Comparison of ENCODE assay signal across 10 cellular contexts in genomic region chrX:48919947-48920712, GRCh38. TPM values are rescaled to one million over a fixed set of nuclear protein-coding genes. Genes with fewer than 3 reads are reported as not detected.
A peak's percentile ranks its signal among the peaks of the same experiment; 100 is the strongest.
DNase-seq lines count a peak whose midpoint lies in the region; ATAC-seq, FAIRE-seq and TF ChIP-seq lines count a peak whose summit lies in the region.
"Had no signal": no experiment of that assay in that cellular context is flagged by ENCODE, and none has a peak within 500 bp of the region (broad histone marks: within the 10 kb centered on the region; RNA-seq: fewer than 3 reads in every experiment).

No MANE protein-coding gene starts in this region.

- peak; percentile 74 for FAIRE-seq in K562 (lab: Jason Lieb, UNC)
- FAIRE-seq: islet of Langerhans had no signal

- peak overlapping the region; percentile 97 for H3K4me2 ChIP-seq in K562 (ENCODE audit: insufficient read depth, low read length)

- H3K4me3 ChIP-seq in CD4-positive, CD25-positive, alpha-beta regulatory T cell (ENCODE audit: low read depth, low read length): peak overlapping the region; percentile 92
- H3K4me3 ChIP-seq in K562: peak overlapping the region; percentile 89

- TF ChIP-seq CTCF in K562 (IDR thresholded peaks at IDR 0.05 in 2 of 3, conservative IDR thresholded peaks at IDR 0.05 in 1 of 3; ENCODE audit: insufficient read depth in 2 of 3, low read depth in 1 of 3, low read length in 3 of 3) (no peak), nephron (IDR thresholded peaks at IDR 0.05; ENCODE audit: unreplicated experiment in 3 of 3) (no peak), foreskin keratinocyte (conservative IDR thresholded peaks at IDR 0.05) (no peak)

- peak overlapping the region; percentile 94 to 97 (median 96) for H3K4me3 Mint-ChIP-seq in CD4-positive, CD25-positive, alpha-beta regulatory T cell
- H3K4me3 Mint-ChIP-seq in IgD-negative memory B cell: peak overlapping the region; percentile 93 to 100 (median 94)
- H3K4me3 Mint-ChIP-seq in nephron: peak overlapping the region; percentile 81 to 86 (median 81)

- TF ChIP-seq POLR2A in K562 (conservative IDR thresholded peaks at IDR 0.05): no peak

- TF ChIP-seq EP300 in K562 (IDR thresholded peaks at IDR 0.05; ENCODE audit: low read length): no peak; the same call in 1 of the 2 replicates

- no peak for TF ChIP-seq RAD21 in K562 (CRISPR knock-in tag; conservative IDR thresholded peaks at IDR 0.05 in 1 of 2, IDR thresholded peaks at IDR 0.05 in 1 of 2)

- no peaks in the 10 kb centered on the region for H3K9me1 ChIP-seq in K562 (ENCODE audit: control insufficient read depth, insufficient read depth, low read length)

- POLR2A ChIA-PET in K562 (lab: Yijun Ruan, JAX): interaction anchor here (1.0 kb wide), 1 partner anchor 17 kb away, joined by 4 read pairs; no protein-coding TSS in a partner anchor

- H2AFZ ChIP-seq in K562 (ENCODE audit: low read depth, low read length): no peak overlapping the region

- H3K9ac ChIP-seq in K562 (ENCODE audit: insufficient read depth in 1 of 2, low read depth in 2 of 2, low read length in 2 of 2): peak overlapping the region in 1 of 2 experiments; percentile 59; a peak in 3 of 4 replicates

- intact Hi-C loops in K562 (cut with micrococcal nuclease): loop anchor here (1.0 to 10.0 kb wide), 3 partner anchors 17 to 285 kb away; partner anchors contain the start of gene TFE3

- WGBS in K562 (ENCODE audit: insufficient coverage, low coverage, missing lambda C conversion rate): 1% methylated on average over 6 of the region's 8 CpGs

- peaks cover 21% of the 10 kb centered on the region for H4K20me1 ChIP-seq in K562 (replicated peaks; ENCODE audit: control insufficient read depth, insufficient read depth, low read length)

- H3K36me3 Mint-ChIP-seq in CD4-positive, CD25-positive, alpha-beta regulatory T cell: peaks cover 26% of the 10 kb centered on the region
- H3K36me3 Mint-ChIP-seq in IgD-negative memory B cell (peaks cover 12% of the 10 kb centered on the region), nephron (ENCODE audit: low read depth) (peaks cover 14% of the 10 kb centered on the region)

- H3K36me3 ChIP-seq in CD4-positive, CD25-positive, alpha-beta regulatory T cell (ENCODE audit: control insufficient read depth, insufficient read depth, low read length): peaks cover 32% of the 10 kb centered on the region
- peaks cover 56% of the 10 kb centered on the region for H3K36me3 ChIP-seq in K562 (ENCODE audit: control insufficient read depth, insufficient read depth, low read length)

- H3K27ac ChIP-seq in CD4-positive, CD25-positive, alpha-beta regulatory T cell (ENCODE audit: insufficient read depth, low read length, poor library complexity, severe bottlenecking): peak overlapping the region; percentile 96
- H3K27ac ChIP-seq in K562 (ENCODE audit: extremely low read depth, low read depth, low read length) (peak overlapping the region; percentile 77), foreskin keratinocyte (no peak overlapping the region)

- peak; percentile 22 to 77 (median 65) for DNase-seq in CD4-positive, CD25-positive, alpha-beta regulatory T cell
- DNase-seq in K562 (ENCODE audit: extremely low read depth in 1 of 4, low spot score in 3 of 4) (peak in 2 of 4 experiments; percentile 26 to 61), foreskin keratinocyte (no peak), islet precursor cell (no peak)
- DNase-seq: NCI-H510A had no signal

- BruUV-seq in K562 (replicated peaks; lab: Mats Ljungman, UMichigan): no TSS peak

- H3K4me1 ChIP-seq in CD4-positive, CD25-positive, alpha-beta regulatory T cell (ENCODE audit: control insufficient read depth, insufficient read depth, low read length, poor library complexity, severe bottlenecking): peaks cover 66% of the 10 kb centered on the region
- H3K4me1 ChIP-seq in K562 (replicated peaks in 1 of 2; ENCODE audit: control insufficient read depth in 2 of 2, insufficient read depth in 2 of 2, low read length in 2 of 2) (peaks cover 22 to 30% of the 10 kb centered on the region in 2 experiments; a peak in 4 of 5 replicates), foreskin keratinocyte (no peaks in the 10 kb centered on the region)

- ATAC-seq in CD4-positive, CD25-positive, alpha-beta regulatory T cell (ENCODE audit: low read depth in 2 of 2): peak; percentile 30 to 35
- peak; percentile 3 for ATAC-seq in K562
- no peak for ATAC-seq in HG02678 (IDR thresholded peaks at IDR 0.05; ENCODE audit: unreplicated experiment)
- ATAC-seq in GM21619 (IDR thresholded peaks at IDR 0.05; ENCODE audit: unreplicated experiment): no peak
- no peak for ATAC-seq in foreskin keratinocyte

- H3K9me3 ChIP-seq in CD4-positive, CD25-positive, alpha-beta regulatory T cell (ENCODE audit: control insufficient read depth in 2 of 2, low read length in 2 of 2): no peaks in the 10 kb centered on the region
- H3K9me3 ChIP-seq in K562 (replicated peaks; ENCODE audit: control insufficient read depth, insufficient read depth, low read depth, low read length): no peaks in the 10 kb centered on the region

- no peaks in the 10 kb centered on the region for H3K9me3 Mint-ChIP-seq in CD4-positive, CD25-positive, alpha-beta regulatory T cell
- H3K9me3 Mint-ChIP-seq in IgD-negative memory B cell (peaks cover 0 to 3% (median 0%) of the 10 kb centered on the region in 3 donors), nephron (peaks cover 19% of the 10 kb centered on the region)

- peaks cover 53% of the 10 kb centered on the region for H3K79me2 ChIP-seq in K562 (ENCODE audit: control insufficient read depth, insufficient read depth, low read length)

- in situ Hi-C loops in K562 (cut with MboI): no loop called here

- no peaks in the 10 kb centered on the region for H3K27me3 ChIP-seq in CD4-positive, CD25-positive, alpha-beta regulatory T cell (ENCODE audit: control insufficient read depth, insufficient read depth, low read length)
- H3K27me3 ChIP-seq in K562 (ENCODE audit: control insufficient read depth in 2 of 2, insufficient read depth in 2 of 2, low read length in 2 of 2) (no peaks in the 10 kb centered on the region; a peak in 1 of 5 replicates), foreskin keratinocyte (no peaks in the 10 kb centered on the region)

- H3K4me1 Mint-ChIP-seq in CD4-positive, CD25-positive, alpha-beta regulatory T cell: peaks cover 10 to 78% (median 18%) of the 10 kb centered on the region in 4 donors
- H3K4me1 Mint-ChIP-seq in IgD-negative memory B cell (peaks cover 5 to 28% (median 25%) of the 10 kb centered on the region in 3 donors), nephron (peaks cover 17% of the 10 kb centered on the region)

- CTCF ChIA-PET in K562 (lab: Yijun Ruan, JAX; ENCODE audit: low intra/inter-chr PET ratio): no interaction called here

- peaks cover 4% of the 10 kb centered on the region for H3K27me3 Mint-ChIP-seq in CD4-positive, CD25-positive, alpha-beta regulatory T cell
- H3K27me3 Mint-ChIP-seq in IgD-negative memory B cell: peaks cover 4% of the 10 kb centered on the region
- peaks cover 3% of the 10 kb centered on the region for H3K27me3 Mint-ChIP-seq in nephron (ENCODE audit: low read depth)

- H3K27ac Mint-ChIP-seq in CD4-positive, CD25-positive, alpha-beta regulatory T cell: peak overlapping the region; percentile 94 to 99 (median 96)
- H3K27ac Mint-ChIP-seq in IgD-negative memory B cell (peak overlapping the region; percentile 96 to 99 (median 98)), nephron (no peak overlapping the region)

RNA-seq across cellular contexts. Expression of gene PIM2, which starts 1.3 kb away (rescaled TPM):
- 391 TPM for total RNA-seq in CD4-positive, CD25-positive, alpha-beta regulatory T cell
- polyA plus RNA-seq in CD4-positive, CD25-positive, alpha-beta regulatory T cell: 100 to 1,000 TPM; 475 to 549 (median 501) TPM
- polyA plus RNA-seq in IgD-negative memory B cell: 216 TPM
- 237 and 416 TPM in 2 replicates for total RNA-seq in K562 (2011; cell fraction: chromatin; rRNA removed; ENCODE audit: low replicate concordance)
- total RNA-seq in K562 (2011; cell fraction: nucleolus; rRNA removed): 275 and 304 TPM in 2 replicates
- 289 and 300 TPM in 2 replicates for total RNA-seq in K562 (2011; cell fraction: nucleoplasm; rRNA removed)
- 110 and 140 TPM in 2 replicates for total RNA-seq in K562 (2014; rRNA removed)
- 101 and 103 TPM in 2 replicates for total RNA-seq in K562 (2014; rRNA removed; fragmentation: Illumina TruSeq; extraction: Trizol)
- 104 and 108 TPM in 2 replicates for total RNA-seq in K562 (2015; rRNA removed; fragmentation: Illumina TruSeq; extraction: Trizol)
- total RNA-seq in K562 (2021): 138 and 147 TPM in 2 replicates
- 161 and 197 TPM in 2 replicates for polyA plus RNA-seq in K562 (2011; rRNA removed)
- 177 and 205 TPM in 2 replicates for polyA plus RNA-seq in K562 (2011; cell fraction: cytosol; rRNA removed)
- polyA plus RNA-seq in K562 (2011; cell fraction: nucleus; rRNA removed): 230 and 303 TPM in 2 replicates
- polyA plus RNA-seq in K562 (2012): 122 and 192 TPM in 2 replicates
- 187 and 191 TPM in 2 replicates for polyA plus RNA-seq in K562 (2014; fragmentation: Illumina TruSeq; extraction: Trizol)
- 10 to 100 TPM; 67.6 to 91.4 TPM for polyA plus RNA-seq in K562 (2014; fragmentation: Nextera tagmentation; extraction: Ambion mirVana)
- 101 and 102 TPM in 2 replicates for polyA plus RNA-seq in K562 (2014; rRNA removed)
- 101 and 109 TPM in 2 replicates for polyA minus RNA-seq in K562 (2011; rRNA and poly(A)+ RNA removed)
- 72.5 and 90.1 TPM in 2 replicates for polyA minus RNA-seq in K562 (2011; cell fraction: cytosol; rRNA and poly(A)+ RNA removed)
- 79.4 and 90.6 TPM in 2 replicates for polyA minus RNA-seq in K562 (2011; cell fraction: nucleus; rRNA and poly(A)+ RNA removed)
- 9.5 and 10.3 TPM in 2 replicates for total RNA-seq in foreskin keratinocyte
- 7.7 and 8.4 TPM in 2 replicates for polyA plus RNA-seq in foreskin keratinocyte

RNA-seq across cellular contexts. Expression of gene SLC35A2, which starts 8.7 kb away (rescaled TPM):
- total RNA-seq in CD4-positive, CD25-positive, alpha-beta regulatory T cell: 50.0 TPM
- 10 to 100 TPM in 2 of 4 donors, 1 to 10 TPM in 2; 7.4 to 13.8 (median 9.0) TPM for polyA plus RNA-seq in CD4-positive, CD25-positive, alpha-beta regulatory T cell
- polyA plus RNA-seq in IgD-negative memory B cell (9.6 TPM), K562 (2011; rRNA removed) (37.4 and 59.3 TPM in 2 replicates), K562 (2014; fragmentation: Illumina TruSeq; extraction: Trizol) (37.6 and 42.6 TPM in 2 replicates), K562 (2014; fragmentation: Nextera tagmentation; extraction: Ambion mirVana) (1 to 10 TPM; 3.3 to 5.2 TPM), K562 (2014; rRNA removed) (32.3 and 36.5 TPM in 2 replicates), foreskin keratinocyte (34.7 and 35.7 TPM in 2 replicates)
- total RNA-seq in K562 (2011; cell fraction: chromatin; rRNA removed; ENCODE audit: low replicate concordance): 43.4 and 77.8 TPM in 2 replicates
- 85.0 and 85.7 TPM in 2 replicates for total RNA-seq in K562 (2011; cell fraction: nucleolus; rRNA removed)
- total RNA-seq in K562 (2011; cell fraction: nucleoplasm; rRNA removed): 78.3 and 79.2 TPM in 2 replicates
- total RNA-seq in K562 (2014; rRNA removed) (18.0 and 22.3 TPM in 2 replicates), K562 (2014; rRNA removed; fragmentation: Illumina TruSeq; extraction: Trizol) (19.6 and 19.8 TPM in 2 replicates), K562 (2015; rRNA removed; fragmentation: Illumina TruSeq; extraction: Trizol) (19.2 and 20.0 TPM in 2 replicates), K562 (2021) (32.3 and 38.9 TPM in 2 replicates), foreskin keratinocyte (28.5 and 35.4 TPM in 2 replicates)
- 99.1 and 114 TPM in 2 replicates for polyA plus RNA-seq in K562 (2011; cell fraction: cytosol; rRNA removed)
- polyA plus RNA-seq in K562 (2011; cell fraction: nucleus; rRNA removed): 79.9 and 86.5 TPM in 2 replicates
- polyA plus RNA-seq in K562 (2012): 27.7 and 32.6 TPM in 2 replicates
- polyA minus RNA-seq in K562 (2011; rRNA and poly(A)+ RNA removed): 32.1 and 45.8 TPM in 2 replicates
- polyA minus RNA-seq in K562 (2011; cell fraction: cytosol; rRNA and poly(A)+ RNA removed): 25.4 and 31.9 TPM in 2 replicates
- polyA minus RNA-seq in K562 (2011; cell fraction: nucleus; rRNA and poly(A)+ RNA removed): 12.7 and 17.7 TPM in 2 replicates

RNA-seq across cellular contexts. Expression of gene PQBP1, which starts 22.4 kb away (rescaled TPM):
- 70.0 TPM for total RNA-seq in CD4-positive, CD25-positive, alpha-beta regulatory T cell
- 10 to 100 TPM; 83.7 to 98.9 (median 95.8) TPM for polyA plus RNA-seq in CD4-positive, CD25-positive, alpha-beta regulatory T cell
- 99.8 TPM for polyA plus RNA-seq in IgD-negative memory B cell
- 76.7 and 135 TPM in 2 replicates for total RNA-seq in K562 (2011; cell fraction: chromatin; rRNA removed; ENCODE audit: low replicate concordance)
- total RNA-seq in K562 (2011; cell fraction: nucleolus; rRNA removed): 111 and 112 TPM in 2 replicates
- 85.1 and 93.2 TPM in 2 replicates for total RNA-seq in K562 (2011; cell fraction: nucleoplasm; rRNA removed)
- 255 and 262 TPM in 2 replicates for total RNA-seq in K562 (2014; rRNA removed)
- 64.7 and 75.4 TPM in 2 replicates for total RNA-seq in K562 (2014; rRNA removed; fragmentation: Illumina TruSeq; extraction: Trizol)
- 112 and 113 TPM in 2 replicates for total RNA-seq in K562 (2015; rRNA removed; fragmentation: Illumina TruSeq; extraction: Trizol)
- 182 and 197 TPM in 2 replicates for total RNA-seq in K562 (2021)
- polyA plus RNA-seq in K562 (2011; rRNA removed): 72.8 and 81.5 TPM in 2 replicates
- polyA plus RNA-seq in K562 (2011; cell fraction: cytosol; rRNA removed): 93.1 and 155 TPM in 2 replicates
- polyA plus RNA-seq in K562 (2011; cell fraction: nucleus; rRNA removed): 195 and 239 TPM in 2 replicates
- 178 and 226 TPM in 2 replicates for polyA plus RNA-seq in K562 (2012)
- polyA plus RNA-seq in K562 (2014; fragmentation: Illumina TruSeq; extraction: Trizol): 227 and 228 TPM in 2 replicates
- 10 to 100 TPM; 41.3 to 77.0 TPM for polyA plus RNA-seq in K562 (2014; fragmentation: Nextera tagmentation; extraction: Ambion mirVana)
- polyA plus RNA-seq in K562 (2014; rRNA removed): 172 and 186 TPM in 2 replicates
- 50.6 and 77.1 TPM in 2 replicates for polyA minus RNA-seq in K562 (2011; rRNA and poly(A)+ RNA removed)
- 89.3 and 96.8 TPM in 2 replicates for polyA minus RNA-seq in K562 (2011; cell fraction: cytosol; rRNA and poly(A)+ RNA removed)
- polyA minus RNA-seq in K562 (2011; cell fraction: nucleus; rRNA and poly(A)+ RNA removed): 30.7 and 37.7 TPM in 2 replicates
- total RNA-seq in foreskin keratinocyte: 53.0 and 75.5 TPM in 2 replicates
- 144 and 147 TPM in 2 replicates for polyA plus RNA-seq in foreskin keratinocyte

RNA-seq across cellular contexts. Expression of gene TIMM17B, which starts 22.6 kb away (rescaled TPM):
- 31.4 TPM for total RNA-seq in CD4-positive, CD25-positive, alpha-beta regulatory T cell
- polyA plus RNA-seq in CD4-positive, CD25-positive, alpha-beta regulatory T cell: 10 to 100 TPM; 47.6 to 65.1 (median 55.2) TPM
- 90.3 TPM for polyA plus RNA-seq in IgD-negative memory B cell
- 26.5 and 78.9 TPM in 2 replicates for total RNA-seq in K562 (2011; cell fraction: chromatin; rRNA removed; ENCODE audit: low replicate concordance)
- 91.7 and 100 TPM in 2 replicates for total RNA-seq in K562 (2011; cell fraction: nucleolus; rRNA removed)
- total RNA-seq in K562 (2011; cell fraction: nucleoplasm; rRNA removed): 70.7 and 84.2 TPM in 2 replicates
- total RNA-seq in K562 (2014; rRNA removed): 122 and 171 TPM in 2 replicates
- 45.7 and 66.0 TPM in 2 replicates for total RNA-seq in K562 (2014; rRNA removed; fragmentation: Illumina TruSeq; extraction: Trizol)
- 94.8 and 95.4 TPM in 2 replicates for total RNA-seq in K562 (2015; rRNA removed; fragmentation: Illumina TruSeq; extraction: Trizol)
- 156 and 158 TPM in 2 replicates for total RNA-seq in K562 (2021)
- polyA plus RNA-seq in K562 (2011; rRNA removed): 115 and 134 TPM in 2 replicates
- polyA plus RNA-seq in K562 (2011; cell fraction: cytosol; rRNA removed): 212 and 458 TPM in 2 replicates
- polyA plus RNA-seq in K562 (2011; cell fraction: nucleus; rRNA removed): 115 and 134 TPM in 2 replicates
- polyA plus RNA-seq in K562 (2012): 154 and 205 TPM in 2 replicates
- 140 and 176 TPM in 2 replicates for polyA plus RNA-seq in K562 (2014; fragmentation: Illumina TruSeq; extraction: Trizol)
- 10 to 100 TPM in 1 of 2 experiments, 1 to 10 TPM in 1; 9.9 to 69.0 TPM for polyA plus RNA-seq in K562 (2014; fragmentation: Nextera tagmentation; extraction: Ambion mirVana)
- 176 and 184 TPM in 2 replicates for polyA plus RNA-seq in K562 (2014; rRNA removed)
- 23.1 and 34.0 TPM in 2 replicates for polyA minus RNA-seq in K562 (2011; rRNA and poly(A)+ RNA removed)
- polyA minus RNA-seq in K562 (2011; cell fraction: cytosol; rRNA and poly(A)+ RNA removed): 48.4 and 49.6 TPM in 2 replicates
- polyA minus RNA-seq in K562 (2011; cell fraction: nucleus; rRNA and poly(A)+ RNA removed): 19.5 and 26.3 TPM in 2 replicates
- 66.1 and 70.1 TPM in 2 replicates for total RNA-seq in foreskin keratinocyte
- 92.4 and 102 TPM in 2 replicates for polyA plus RNA-seq in foreskin keratinocyte

RNA-seq across cellular contexts. Expression of gene OTUD5, which starts 37.3 kb away (rescaled TPM):
- total RNA-seq in CD4-positive, CD25-positive, alpha-beta regulatory T cell: 110 TPM
- polyA plus RNA-seq in CD4-positive, CD25-positive, alpha-beta regulatory T cell: 10 to 100 TPM; 20.2 to 38.2 (median 26.4) TPM
- polyA plus RNA-seq in IgD-negative memory B cell (30.2 TPM), K562 (2011; rRNA removed) (97.4 and 102 TPM in 2 replicates), K562 (2014; fragmentation: Illumina TruSeq; extraction: Trizol) (86.9 and 99.8 TPM in 2 replicates), K562 (2014; fragmentation: Nextera tagmentation; extraction: Ambion mirVana) (1 to 10 TPM; 3.6 to 5.5 TPM), K562 (2014; rRNA removed) (80.4 and 87.7 TPM in 2 replicates), foreskin keratinocyte (35.5 and 37.6 TPM in 2 replicates)
- 120 and 216 TPM in 2 replicates for total RNA-seq in K562 (2011; cell fraction: chromatin; rRNA removed; ENCODE audit: low replicate concordance)
- total RNA-seq in K562 (2011; cell fraction: nucleolus; rRNA removed): 104 TPM in 2 replicates
- 75.4 and 94.3 TPM in 2 replicates for total RNA-seq in K562 (2011; cell fraction: nucleoplasm; rRNA removed)
- total RNA-seq in K562 (2014; rRNA removed) (59.0 and 62.6 TPM in 2 replicates), K562 (2014; rRNA removed; fragmentation: Illumina TruSeq; extraction: Trizol) (34.1 and 37.5 TPM in 2 replicates), K562 (2015; rRNA removed; fragmentation: Illumina TruSeq; extraction: Trizol) (38.3 and 38.7 TPM in 2 replicates), K562 (2021) (87.0 and 93.0 TPM in 2 replicates), foreskin keratinocyte (31.6 and 34.9 TPM in 2 replicates)
- 65.4 and 83.9 TPM in 2 replicates for polyA plus RNA-seq in K562 (2011; cell fraction: cytosol; rRNA removed)
- polyA plus RNA-seq in K562 (2011; cell fraction: nucleus; rRNA removed): 206 and 253 TPM in 2 replicates
- 78.2 and 87.9 TPM in 2 replicates for polyA plus RNA-seq in K562 (2012)
- 73.1 and 111 TPM in 2 replicates for polyA minus RNA-seq in K562 (2011; rRNA and poly(A)+ RNA removed)
- 52.2 and 59.6 TPM in 2 replicates for polyA minus RNA-seq in K562 (2011; cell fraction: cytosol; rRNA and poly(A)+ RNA removed)
- polyA minus RNA-seq in K562 (2011; cell fraction: nucleus; rRNA and poly(A)+ RNA removed): 25.6 and 31.1 TPM in 2 replicates

Comparison
In these comparisons a context has a peak if more than half of its experiments do, and no peak if none do; other contexts are left out.
1. ATAC-seq: peak in CD4-positive, CD25-positive, alpha-beta regulatory T cell (2 of 2) and K562 (single experiment); none in HG02678 (single experiment), GM21619 (single experiment) and foreskin keratinocyte (single experiment).
2. DNase-seq: peak in CD4-positive, CD25-positive, alpha-beta regulatory T cell (3 of 3); none in foreskin keratinocyte (0 of 2) and islet precursor cell (single experiment).
3. H3K27ac Mint-ChIP-seq: peak in CD4-positive, CD25-positive, alpha-beta regulatory T cell (3 of 3) and IgD-negative memory B cell (3 of 3); none in nephron (0 of 3).
4. Peak in every context shown above with its lines, with median percentiles within 50 percentile points of each other: H3K4me3 Mint-ChIP-seq.